Comparison of ENCODE assay signal across 14 cellular contexts in the genomic region with DNA sequence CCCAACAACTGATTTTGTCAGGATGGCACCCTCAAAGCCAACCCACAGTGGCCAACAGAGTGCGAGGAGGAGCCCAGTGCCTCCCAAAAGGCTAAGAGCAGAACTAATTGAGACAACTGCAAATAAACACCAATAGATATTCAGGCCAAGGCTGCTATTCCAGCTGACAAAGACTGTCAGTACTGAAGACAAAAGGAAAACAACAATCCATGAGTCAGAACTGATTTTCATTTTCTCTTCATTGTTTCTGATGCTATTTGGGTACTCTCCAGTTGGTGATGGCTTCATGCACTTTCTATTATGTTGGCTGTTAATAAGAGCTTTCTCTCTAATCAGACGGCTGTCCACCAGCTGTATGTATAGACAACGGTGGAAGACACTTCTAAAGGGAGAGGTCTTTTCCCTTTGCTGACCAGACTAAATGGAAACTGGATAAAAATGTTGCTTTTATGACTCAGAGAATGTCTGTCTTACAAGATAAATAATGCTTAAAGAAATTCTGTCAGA.
DNase-seq lines count a peak whose midpoint lies in the region; ATAC-seq, FAIRE-seq and TF ChIP-seq lines count a peak whose summit lies in the region.
"Had no signal": no experiment of that assay in that cellular context is flagged by ENCODE, and none has a peak within 500 bp of the region (broad histone marks: within the 10 kb centered on the region; RNA-seq: fewer than 3 reads in every experiment).

No MANE protein-coding gene starts in this region.

- no peak overlapping the region for H3K4me3 ChIP-seq in uterus
- H3K4me3 ChIP-seq: suprapubic skin had no signal

- H3K4me3 Mint-ChIP-seq in activated T-cell treated with anti-CD3 and anti-CD28 coated beads, Interleukin-2, amount 50 U/mL, for 72 hours: no peak overlapping the region
- H3K4me3 Mint-ChIP-seq in type B pancreatic cell: peak overlapping the region; percentile 42

- no peak for FAIRE-seq in H54 (lab: Jason Lieb, UNC)
- FAIRE-seq: A204.1 had no signal

- TF ChIP-seq POLR2A in uterus (IDR thresholded peaks at IDR 0.05) (no peak), H54 (IDR thresholded peaks at IDR 0.05; ENCODE audit: low read depth, low read length) (no peak)

- peaks cover 8% of the 10 kb centered on the region for H3K27me3 Mint-ChIP-seq in activated T-cell treated with anti-CD3 and anti-CD28 coated beads, Interleukin-2, amount 50 U/mL, for 72 hours (ENCODE audit: low read depth)
- H3K27me3 Mint-ChIP-seq in type B pancreatic cell: no peaks in the 10 kb centered on the region

- H3K27ac Mint-ChIP-seq in activated T-cell treated with anti-CD3 and anti-CD28 coated beads, Interleukin-2, amount 50 U/mL, for 72 hours: no peak overlapping the region
- H3K27ac Mint-ChIP-seq in type B pancreatic cell: no peak overlapping the region

- intact Hi-C loops in uterus (cut with DNase I; ENCODE audit: low total_unique reads): no loop called here
- intact Hi-C loops in left cardiac atrium (cut with DNase I): no loop called here

- H3K4me1 ChIP-seq in uterus: no peaks in the 10 kb centered on the region

- no peaks in the 10 kb centered on the region for H3K36me3 Mint-ChIP-seq in activated T-cell treated with anti-CD3 and anti-CD28 coated beads, Interleukin-2, amount 50 U/mL, for 72 hours (ENCODE audit: insufficient read depth in 2 of 2)
- H3K36me3 Mint-ChIP-seq in type B pancreatic cell: peaks cover 21% of the 10 kb centered on the region

- no peaks in the 10 kb centered on the region for H3K27me3 ChIP-seq in uterus
- H3K27me3 ChIP-seq: neutrophil, suprapubic skin had no signal

- no peaks in the 10 kb centered on the region for H3K9me3 Mint-ChIP-seq in activated T-cell treated with anti-CD3 and anti-CD28 coated beads, Interleukin-2, amount 50 U/mL, for 72 hours
- no peaks in the 10 kb centered on the region for H3K9me3 Mint-ChIP-seq in type B pancreatic cell

- H3K36me3 ChIP-seq in uterus: no peaks in the 10 kb centered on the region
- H3K36me3 ChIP-seq: neutrophil, suprapubic skin had no signal

- DNase-seq in activated T-cell treated with anti-CD3 and anti-CD28 coated beads, Interleukin-2, amount 50 U/mL, for 72 hours: no peak
- no peak for DNase-seq in activated T-cell treated with anti-CD3 and anti-CD28 coated beads, Interleukin-2, amount 50 U/mL, for 48 hours
- DNase-seq in amniotic epithelial cell (ENCODE audit: low read depth): peak; percentile 46
- DNase-seq in hippocampal formation (lab: John Stamatoyannopoulos, UW): peak; percentile 10 to 89
- DNase-seq in type B pancreatic cell (ENCODE audit: extremely low spot score, unreplicated experiment): no peak
- DNase-seq in uterus: no peak
- no peak for DNase-seq in H54 (ENCODE audit: insufficient read length, low spot score)
- DNase-seq in left cardiac atrium: no peak
- DNase-seq: activated CD4-positive, CD25-positive, alpha-beta regulatory T cell treated with anti-CD3 and anti-CD28 coated beads, Interleukin-2, amount 50 U/mL, for 72 hours; activated effector memory CD4-positive, alpha-beta T cell treated with anti-CD3 and anti-CD28 coated beads, Interleukin-2, amount 50 U/mL, for 16 hours; NCI-H2029 treated with DMSO at 0.1 percent for 48 hours had no signal

- H3K4me1 Mint-ChIP-seq in activated T-cell treated with anti-CD3 and anti-CD28 coated beads, Interleukin-2, amount 50 U/mL, for 72 hours (ENCODE audit: low read depth): peaks cover 17% of the 10 kb centered on the region
- H3K4me1 Mint-ChIP-seq in type B pancreatic cell (ENCODE audit: unreplicated experiment): peaks cover 37% of the 10 kb centered on the region

- H3K9me3 ChIP-seq in uterus: no peaks in the 10 kb centered on the region
- H3K9me3 ChIP-seq: neutrophil, suprapubic skin had no signal

- TF ChIP-seq CTCF in type B pancreatic cell (conservative IDR thresholded peaks at IDR 0.05) (no peak), uterus (IDR thresholded peaks at IDR 0.05) (no peak)

- no peak overlapping the region for H3K27ac ChIP-seq in uterus
- H3K27ac ChIP-seq: neutrophil, suprapubic skin had no signal

- ATAC-seq in activated T-cell treated with anti-CD3 and anti-CD28 coated beads, Interleukin-2, amount 50 U/mL, for 72 hours (replicated peaks in 1 of 2): peak; percentile 36 to 47
- ATAC-seq in left cardiac atrium: no peak

Comparison
In these comparisons a context has a peak if more than half of its experiments do, and no peak if none do; other contexts are left out.
1. ATAC-seq: peak in activated T-cell treated with anti-CD3 and anti-CD28 coated beads, Interleukin-2, amount 50 U/mL, for 72 hours (2 of 2); none in left cardiac atrium (0 of 2).
2. DNase-seq: peak in amniotic epithelial cell (single experiment) and hippocampal formation (2 of 2); none in activated T-cell treated with anti-CD3 and anti-CD28 coated beads, Interleukin-2, amount 50 U/mL, for 72 hours (0 of 2), activated T-cell treated with anti-CD3 and anti-CD28 coated beads, Interleukin-2, amount 50 U/mL, for 48 hours (0 of 2), type B pancreatic cell (single experiment), uterus (0 of 2), H54 (single experiment) and left cardiac atrium (single experiment).